In genomic region chr4:1714303-1715001, GRCh38 we compare ENCODE assay signal across 9 cellular contexts. TPM values are rescaled to one million over a fixed set of nuclear protein-coding genes. Genes with fewer than 3 reads are reported as not detected.
A peak's percentile ranks its signal among the peaks of the same experiment; 100 is the strongest.
DNase-seq lines count a peak whose midpoint lies in the region; FAIRE-seq and TF ChIP-seq lines count a peak whose summit lies in the region.
"Had no signal": no experiment of that assay in that cellular context is flagged by ENCODE, and none has a peak within 500 bp of the region (broad histone marks: within the 10 kb centered on the region; RNA-seq: fewer than 3 reads in every experiment).

No MANE protein-coding gene starts in this region.

- CTCF ChIA-PET in A673 (lab: Charles Lee), result interaction anchor here (0.6 kb wide), 1 partner anchor 148 kb away, joined by 13 read pairs; no protein-coding TSS in a partner anchor
- CTCF ChIA-PET in endothelial cell of umbilical vein (lab: Charles Lee), result interaction anchor here (1.0 to 4.6 kb wide), 3 partner anchors 12 to 21 kb away, joined by 7 to 15 read pairs (median 9); no protein-coding TSS in a partner anchor

- H3K4me3 ChIP-seq in A673 (ENCODE audit: low read depth, low read length, poor library complexity, severe bottlenecking) (peak overlapping the region; percentile 85), GM08714 (ENCODE audit: low read length) (peak overlapping the region; percentile 78; the same call in 1 of the 2 replicates), SK-N-MC (peak overlapping the region; percentile 99), endothelial cell of umbilical vein (replicated peaks in 1 of 3; ENCODE audit: insufficient read depth in 1 of 3, low read depth in 1 of 3, low read length in 3 of 3) (no peak overlapping the region)

- H3K27me3 ChIP-seq in A673 (replicated peaks; ENCODE audit: insufficient read depth, low read depth, low read length, poor library complexity), result no peaks in the 10 kb centered on the region
- H3K27me3 ChIP-seq in endothelial cell of umbilical vein (ENCODE audit: control insufficient read depth in 2 of 2, insufficient read depth in 2 of 2, low read length in 2 of 2), result no peaks in the 10 kb centered on the region

- no peak for TF ChIP-seq POLR2A in endothelial cell of umbilical vein (IDR thresholded peaks at IDR 0.05; ENCODE audit: low read depth, low read length)

- FAIRE-seq in endothelial cell of umbilical vein (lab: Jason Lieb, UNC) (peak; percentile 12), D721Med (lab: Jason Lieb, UNC) (no peak)

- dilution Hi-C loops in endothelial cell of umbilical vein (cut with MboI; ENCODE audit: extremely low pct_ligation_motif_present, low sequenced_read_pairs), result no loop called here

- no peaks in the 10 kb centered on the region for H3K9me3 ChIP-seq in A673 (ENCODE audit: low read depth, low read length, poor library complexity, severe bottlenecking)
- no peaks in the 10 kb centered on the region for H3K9me3 ChIP-seq in SK-N-MC (ENCODE audit: low read depth, low read length)
- H3K9me3 ChIP-seq in endothelial cell of umbilical vein (replicated peaks; ENCODE audit: control insufficient read depth, insufficient read depth, low read length), result no peaks in the 10 kb centered on the region

- no peaks in the 10 kb centered on the region for H4K20me1 ChIP-seq in endothelial cell of umbilical vein (replicated peaks; ENCODE audit: control insufficient read depth, extremely low read depth, insufficient read depth, low read length)

- peaks cover 45% of the 10 kb centered on the region for H3K79me2 ChIP-seq in endothelial cell of umbilical vein (ENCODE audit: control insufficient read depth, insufficient read depth, low read length)

- H2AFZ ChIP-seq in endothelial cell of umbilical vein (ENCODE audit: low read depth, low read length), result no peak overlapping the region
- H2AFZ ChIP-seq: parathyroid adenoma had no signal

- H3K9ac ChIP-seq in SK-N-MC (ENCODE audit: insufficient read length), result peak overlapping the region; percentile 99
- H3K9ac ChIP-seq in endothelial cell of umbilical vein (replicated peaks; ENCODE audit: extremely low read depth, insufficient read depth, low read length), result no peak overlapping the region
- H3K9ac ChIP-seq: parathyroid adenoma had no signal

- no peaks in the 10 kb centered on the region for H3K9me1 ChIP-seq in endothelial cell of umbilical vein (replicated peaks; ENCODE audit: control insufficient read depth, extremely low read depth, insufficient read depth, low read length)

- DNase-seq in A673 (ENCODE audit: low spot score) (peak; percentile 54), SK-N-MC (ENCODE audit: low read depth, low spot score) (no peak), endothelial cell of umbilical vein (ENCODE audit: low read depth, low spot score) (no peak), iPS-NIHi11 (ENCODE audit: low spot score) (no peak), SIG-M5 (lab: John Stamatoyannopoulos, UW) (no peak), COR-L47 (lab: John Stamatoyannopoulos, UW) (no peak), D721Med (ENCODE audit: insufficient read length, low spot score) (no peak)

- peaks cover 18% of the 10 kb centered on the region for H3K4me1 ChIP-seq in A673 (ENCODE audit: insufficient read depth, low read length, poor library complexity, severe bottlenecking)
- peaks cover 16% of the 10 kb centered on the region for H3K4me1 ChIP-seq in endothelial cell of umbilical vein (ENCODE audit: control insufficient read depth, extremely low read depth, insufficient read depth, low read length)
- H3K4me1 ChIP-seq: parathyroid adenoma had no signal

- TF ChIP-seq CTCF in A673 (conservative IDR thresholded peaks at IDR 0.05; ENCODE audit: low read depth, low read length) (no peak), endothelial cell of umbilical vein (IDR thresholded peaks at IDR 0.05; ENCODE audit: extremely low read depth in 1 of 2, insufficient read depth in 1 of 2, low read depth in 1 of 2, low read length in 2 of 2) (no peak), D721Med (IDR thresholded peaks at IDR 0.05; ENCODE audit: insufficient read depth, missing control alignments) (no peak)

- POLR2A ChIA-PET in A673 (lab: Charles Lee; ENCODE audit: low non-redundant PET) (no interaction called here), endothelial cell of umbilical vein (lab: Charles Lee) (no interaction called here)

- BruUV-seq in A673 (replicated peaks; lab: Mats Ljungman, UMichigan), result no TSS peak
- BruUV-seq in endothelial cell of umbilical vein (replicated peaks; lab: Mats Ljungman, UMichigan), result no TSS peak

- H3K4me2 ChIP-seq in endothelial cell of umbilical vein (ENCODE audit: insufficient read depth, low read length), result no peak overlapping the region

- H3K36me3 ChIP-seq in A673 (ENCODE audit: insufficient read depth, low read length, poor library complexity, severe bottlenecking), result peaks cover 38% of the 10 kb centered on the region
- peaks cover 14% of the 10 kb centered on the region for H3K36me3 ChIP-seq in SK-N-MC (ENCODE audit: insufficient read depth, low read length)
- H3K36me3 ChIP-seq in endothelial cell of umbilical vein (ENCODE audit: control insufficient read depth in 2 of 2, extremely low read depth in 1 of 2, insufficient read depth in 2 of 2, low read length in 2 of 2), result peaks cover 0 to 14% of the 10 kb centered on the region in 2 experiments

- H3K27ac ChIP-seq in A673 (ENCODE audit: low read depth, low read length, poor library complexity, severe bottlenecking) (peak overlapping the region; percentile 68), SK-N-MC (peak overlapping the region; percentile 84), endothelial cell of umbilical vein (ENCODE audit: insufficient read depth, low read depth, low read length) (no peak overlapping the region)
- H3K27ac ChIP-seq: parathyroid adenoma had no signal

- intact Hi-C loops in A673 (cut with micrococcal nuclease; ENCODE audit: unreplicated experiment), result no loop called here
- intact Hi-C loops in endothelial cell of umbilical vein (cut with micrococcal nuclease), result no loop called here

TF ChIP-seq in endothelial cell of umbilical vein, 7 proteins besides CTCF, POLR2A, EP300 and RAD21:
- TF ChIP-seq POLR2AphosphoS5 (IDR thresholded peaks at IDR 0.05; ENCODE audit: insufficient read depth, low read depth, low read length) (no peak), MYC (IDR thresholded peaks at IDR 0.05; ENCODE audit: low read depth, low read length) (no peak), FOS (IDR thresholded peaks at IDR 0.05; ENCODE audit: borderline replicate concordance, insufficient read depth, low read length) (no peak), EZH2 (IDR thresholded peaks at IDR 0.05; ENCODE audit: borderline replicate concordance, low read depth, low read length, severe bottlenecking) (no peak), GATA2 (IDR thresholded peaks at IDR 0.05; ENCODE audit: insufficient read depth, insufficient read length, low read depth, low read length) (no peak), JUN (IDR thresholded peaks at IDR 0.05; ENCODE audit: borderline replicate concordance, insufficient read depth, insufficient read length, low read depth) (no peak)
- TF ChIP-seq, protein P1, sequence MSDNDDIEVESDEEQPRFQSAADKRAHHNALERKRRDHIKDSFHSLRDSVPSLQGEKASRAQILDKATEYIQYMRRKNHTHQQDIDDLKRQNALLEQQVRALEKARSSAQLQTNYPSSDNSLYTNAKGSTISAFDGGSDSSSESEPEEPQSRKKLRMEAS (IDR thresholded peaks at IDR 0.05; ENCODE audit: insufficient read depth, insufficient read length), result no peak

RNA-seq across cellular contexts. Expression of gene SLBP, which starts 2.3 kb away (rescaled TPM):
- total RNA-seq in A673 (2021), result 85.5 and 89.5 TPM in 2 replicates
- 62.7 and 63.1 TPM in 2 replicates for total RNA-seq in endothelial cell of umbilical vein
- 41.2 and 48.3 TPM in 2 replicates for polyA plus RNA-seq in endothelial cell of umbilical vein
- 57.1 and 65.0 TPM in 2 replicates for polyA plus RNA-seq in endothelial cell of umbilical vein (2011; cell fraction: cytosol; rRNA removed)
- polyA plus RNA-seq in endothelial cell of umbilical vein (2011; cell fraction: nucleus; rRNA removed), result 37.7 and 48.4 TPM in 2 replicates
- 53.0 and 69.2 TPM in 2 replicates for polyA plus RNA-seq in endothelial cell of umbilical vein (2012)
- 27.3 and 28.7 TPM in 2 replicates for polyA minus RNA-seq in endothelial cell of umbilical vein
- 42.8 TPM for polyA minus RNA-seq in endothelial cell of umbilical vein (2011; cell fraction: cytosol; rRNA and poly(A)+ RNA removed)
- polyA minus RNA-seq in endothelial cell of umbilical vein (2011; cell fraction: nucleus; rRNA and poly(A)+ RNA removed), result 12.9 and 13.2 TPM in 2 replicates

RNA-seq across cellular contexts. Expression of gene TMEM129, which starts 6.7 kb away (rescaled TPM):
- total RNA-seq in A673 (2021) (28.8 and 33.4 TPM in 2 replicates), endothelial cell of umbilical vein (23.2 and 24.8 TPM in 2 replicates)
- polyA plus RNA-seq in endothelial cell of umbilical vein, result 33.2 and 53.7 TPM in 2 replicates
- polyA plus RNA-seq in endothelial cell of umbilical vein (2011; cell fraction: cytosol; rRNA removed), result 19.8 and 29.5 TPM in 2 replicates
- polyA plus RNA-seq in endothelial cell of umbilical vein (2011; cell fraction: nucleus; rRNA removed), result 22.0 and 24.0 TPM in 2 replicates
- 11.7 and 14.3 TPM in 2 replicates for polyA plus RNA-seq in endothelial cell of umbilical vein (2012)
- 15.1 and 18.8 TPM in 2 replicates for polyA minus RNA-seq in endothelial cell of umbilical vein
- polyA minus RNA-seq in endothelial cell of umbilical vein (2011; cell fraction: cytosol; rRNA and poly(A)+ RNA removed), result 10.2 TPM
- polyA minus RNA-seq in endothelial cell of umbilical vein (2011; cell fraction: nucleus; rRNA and poly(A)+ RNA removed), result 7.0 and 9.7 TPM in 2 replicates

RNA-seq across cellular contexts. Expression of gene TACC3, which starts 6.9 kb away (rescaled TPM):
- total RNA-seq in A673 (2021) (224 and 246 TPM in 2 replicates), endothelial cell of umbilical vein (123 and 135 TPM in 2 replicates)
- polyA plus RNA-seq in endothelial cell of umbilical vein, result 41.2 and 54.5 TPM in 2 replicates
- polyA plus RNA-seq in endothelial cell of umbilical vein (2011; cell fraction: cytosol; rRNA removed), result 56.0 and 64.2 TPM in 2 replicates
- polyA plus RNA-seq in endothelial cell of umbilical vein (2011; cell fraction: nucleus; rRNA removed), result 132 and 166 TPM in 2 replicates
- polyA plus RNA-seq in endothelial cell of umbilical vein (2012), result 32.3 and 77.6 TPM in 2 replicates
- 18.0 and 19.3 TPM in 2 replicates for polyA minus RNA-seq in endothelial cell of umbilical vein
- polyA minus RNA-seq in endothelial cell of umbilical vein (2011; cell fraction: cytosol; rRNA and poly(A)+ RNA removed), result 23.2 TPM
- polyA minus RNA-seq in endothelial cell of umbilical vein (2011; cell fraction: nucleus; rRNA and poly(A)+ RNA removed), result 28.0 and 30.7 TPM in 2 replicates

RNA-seq across cellular contexts. Expression of gene FAM53A, which starts 30.3 kb away (rescaled TPM):
- total RNA-seq in A673 (2021) (1.6 and 3.1 TPM in 2 replicates), endothelial cell of umbilical vein (1.3 and 1.7 TPM in 2 replicates)
- polyA plus RNA-seq in endothelial cell of umbilical vein, result 1.3 and 1.8 TPM in 2 replicates
- polyA plus RNA-seq in endothelial cell of umbilical vein (2011; cell fraction: cytosol; rRNA removed), result 0.83 and 1.6 TPM in 2 replicates
- polyA plus RNA-seq in endothelial cell of umbilical vein (2011; cell fraction: nucleus; rRNA removed), result 2.0 and 2.8 TPM in 2 replicates
- 0.25 and 1.3 TPM in 2 replicates for polyA plus RNA-seq in endothelial cell of umbilical vein (2012)
- 0.45 and 0.75 TPM in 2 replicates for polyA minus RNA-seq in endothelial cell of umbilical vein
- 1.7 TPM for polyA minus RNA-seq in endothelial cell of umbilical vein (2011; cell fraction: cytosol; rRNA and poly(A)+ RNA removed)
- polyA minus RNA-seq in endothelial cell of umbilical vein (2011; cell fraction: nucleus; rRNA and poly(A)+ RNA removed), result 1.5 and 1.9 TPM in 2 replicates

Comparison
In these comparisons a context has a peak if more than half of its experiments do, and no peak if none do; other contexts are left out.
1. H3K4me3 ChIP-seq: peak in A673 (single experiment), GM08714 (single experiment) and SK-N-MC (single experiment); none in endothelial cell of umbilical vein (0 of 3).